16 cellular contexts compared by ENCODE assay signal in the genomic region with DNA sequence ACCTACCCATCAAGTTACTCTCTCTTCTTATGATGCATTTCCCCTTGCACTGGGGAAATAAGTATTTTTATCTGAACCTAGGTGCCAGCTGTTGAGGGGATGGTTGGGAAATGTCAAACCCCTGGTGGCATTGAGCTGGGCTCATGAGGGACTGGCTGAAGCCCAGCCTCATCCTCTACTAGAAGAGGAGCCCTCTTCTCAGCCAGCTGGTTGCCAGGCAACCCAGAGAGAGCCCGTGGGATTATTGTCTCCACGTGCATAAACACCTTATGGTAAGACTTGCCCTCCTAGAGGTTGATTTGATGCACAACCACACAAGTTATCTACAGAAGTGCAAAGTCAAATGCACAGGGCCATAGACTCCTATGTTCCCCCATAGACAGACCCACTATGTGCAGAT.
A peak's percentile ranks its signal among the peaks of the same experiment; 100 is the strongest.
DNase-seq lines count a peak whose midpoint lies in the region; TF ChIP-seq lines count a peak whose summit lies in the region.
"Had no signal": no experiment of that assay in that cellular context is flagged by ENCODE, and none has a peak within 500 bp of the region (broad histone marks: within the 10 kb centered on the region; RNA-seq: fewer than 3 reads in every experiment).

No MANE protein-coding gene starts in this region.

- in situ Hi-C loops in HAP-1 (cut with MboI; ENCODE audit: low sequenced_read_pairs): no loop called here

- no peak for TF ChIP-seq CTCF in glutamatergic neuron (IDR thresholded peaks at IDR 0.05; ENCODE audit: partially characterized antibody, unreplicated experiment)

- peaks cover 2% of the 10 kb centered on the region for H3K9me3 Mint-ChIP-seq in glutamatergic neuron (ENCODE audit: unreplicated experiment)
- H3K9me3 Mint-ChIP-seq: GM23338, H9 had no signal

- H3K4me3 Mint-ChIP-seq in glutamatergic neuron (ENCODE audit: unreplicated experiment): no peak overlapping the region
- H3K4me3 Mint-ChIP-seq: GM23338, H9 had no signal

- H3K9me3 ChIP-seq in HAP-1: no peaks in the 10 kb centered on the region
- H3K9me3 ChIP-seq: A549, BLaER1 had no signal

- H3K4me1 ChIP-seq in HAP-1: no peaks in the 10 kb centered on the region
- H3K4me1 ChIP-seq: A549, BLaER1 had no signal

- no peak overlapping the region for H3K27ac Mint-ChIP-seq in glutamatergic neuron (ENCODE audit: unreplicated experiment)
- H3K27ac Mint-ChIP-seq: GM23338, H9 had no signal

- no peaks in the 10 kb centered on the region for H3K36me3 ChIP-seq in HAP-1 (replicated peaks)
- H3K36me3 ChIP-seq: BLaER1 had no signal

- peaks cover 13% of the 10 kb centered on the region for H3K4me1 Mint-ChIP-seq in glutamatergic neuron (ENCODE audit: low read depth, unreplicated experiment)

- H3K36me3 Mint-ChIP-seq in glutamatergic neuron (ENCODE audit: unreplicated experiment): no peaks in the 10 kb centered on the region

- H3K27me3 ChIP-seq in HAP-1 (ENCODE audit: low read depth): no peaks in the 10 kb centered on the region
- H3K27me3 ChIP-seq: BLaER1 had no signal

- H3K4me3 ChIP-seq in HAP-1: no peak overlapping the region
- H3K4me3 ChIP-seq: A549, BLaER1, GM23338 had no signal

- DNase-seq in NCI-H748 (lab: John Stamatoyannopoulos, UW; ENCODE audit: unreplicated experiment) (peak; percentile 48), NCI-H748 treated with DMSO at 0.1 percent for 48 hours (lab: John Stamatoyannopoulos, UW) (no peak), NCI-H1694 (lab: John Stamatoyannopoulos, UW) (peak; percentile 73), NCI-H524 (lab: John Stamatoyannopoulos, UW) (peak; percentile 56 to 85), glutamatergic neuron (peak; percentile 50), HAP-1 (ENCODE audit: low spot score in 2 of 2) (no peak), GOT3 (lab: John Stamatoyannopoulos, UW) (no peak)
- DNase-seq: DMS153, DMS79 treated with DMSO at 0.1 percent for 48 hours, EL, GDM1, H9, KBM-7 had no signal

- H3K27me3 Mint-ChIP-seq in glutamatergic neuron (ENCODE audit: unreplicated experiment): peaks cover 7% of the 10 kb centered on the region

Comparison
In these comparisons a context has a peak if more than half of its experiments do, and no peak if none do; other contexts are left out.
1. DNase-seq: peak in NCI-H748 (single experiment), NCI-H1694 (single experiment), NCI-H524 (2 of 2) and glutamatergic neuron (single experiment); none in NCI-H748 treated with DMSO at 0.1 percent for 48 hours (single experiment), HAP-1 (0 of 2) and GOT3 (single experiment).